1 cellular context compared by ENCODE assay signal in genomic region chr3:183485585-183485984, GRCh38.
TF ChIP-seq lines count a peak whose summit lies in the region.

No MANE protein-coding gene starts in this region.

TF ChIP-seq in K562, 482 proteins besides CTCF, POLR2A, EP300 and RAD21 (continued from another document):
- no peak for TF ChIP-seq ATF3 (IDR thresholded peaks at IDR 0.05)
- no peak for TF ChIP-seq ATF3 (CRISPR knock-in tag; conservative IDR thresholded peaks at IDR 0.05)
